ENCODE assay signal across 8 cellular contexts in the genomic region with DNA sequence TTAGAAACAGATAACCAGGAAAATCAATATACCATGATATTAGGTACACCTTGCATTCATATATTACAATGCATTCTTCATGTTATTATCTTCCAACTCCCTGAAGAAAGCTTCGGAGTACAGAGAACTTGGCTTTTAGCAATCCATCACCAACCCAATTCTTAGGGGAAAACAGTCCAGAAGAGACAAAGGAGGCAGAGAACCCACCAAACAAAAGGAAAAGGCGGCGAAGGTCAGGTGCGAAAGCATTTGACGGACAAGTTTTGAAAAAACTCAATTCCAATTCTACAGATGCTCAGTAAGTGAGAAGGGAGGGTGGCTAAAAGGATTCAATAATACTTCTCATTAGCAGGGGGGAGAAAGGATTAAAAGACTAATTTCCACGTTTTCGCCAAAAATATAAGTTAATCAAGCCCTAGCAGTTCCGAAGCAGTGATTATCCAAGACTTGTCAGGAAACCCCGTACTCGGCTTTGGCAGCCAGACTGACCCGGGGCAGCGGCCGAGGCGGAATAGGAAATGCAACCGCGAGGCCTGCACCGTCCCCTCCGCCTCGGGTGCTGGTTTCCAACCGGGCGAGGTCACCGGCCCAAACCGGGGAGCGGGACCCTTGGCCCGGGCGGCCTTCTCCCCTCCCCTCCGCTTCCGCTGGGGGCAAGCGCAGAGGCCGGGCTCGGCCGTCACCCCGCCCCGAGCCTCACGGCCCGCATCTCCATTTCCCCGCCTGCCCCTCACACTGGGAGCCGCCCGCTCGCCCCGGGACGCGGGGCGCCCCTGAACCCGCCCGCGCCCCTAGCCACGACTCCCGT. TPM values are rescaled to one million over a fixed set of nuclear protein-coding genes. Genes with fewer than 3 reads are reported as not detected.
DNase-seq lines count a peak whose midpoint lies in the region; ATAC-seq, FAIRE-seq and TF ChIP-seq lines count a peak whose summit lies in the region.

No MANE protein-coding gene starts in this region.

- H3K27ac ChIP-seq in esophagus squamous epithelium, result peak overlapping the region; percentile 96 to 100 (median 98)

- ATAC-seq in naive thymus-derived CD8-positive, alpha-beta T cell, result peak; percentile 11 to 29

- peak overlapping the region; percentile 69 for H3K27ac Mint-ChIP-seq in HFFc6
- H3K27ac Mint-ChIP-seq in naive thymus-derived CD8-positive, alpha-beta T cell, result peak overlapping the region; percentile 86 to 96 (median 92)

- intact Hi-C loops in esophagus squamous epithelium (cut with DNase I), result no loop called here

- POLR2A ChIA-PET in naive thymus-derived CD8-positive, alpha-beta T cell (lab: Charles Lee), result interaction anchor here (0.6 to 3.4 kb wide), 9 partner anchors 14 to 365 kb away, joined by 3 to 20 read pairs (median 3); partner anchors contain the start of genes ANKRD16 and FBH1

- peak overlapping the region; percentile 87 to 97 (median 96) for H3K4me3 ChIP-seq in esophagus squamous epithelium

- peaks cover 0 to 7% (median 0%) of the 10 kb centered on the region in 3 donors for H3K36me3 ChIP-seq in esophagus squamous epithelium

- H3K9me3 ChIP-seq in esophagus squamous epithelium, result no peaks in the 10 kb centered on the region

- TF ChIP-seq POLR2A in GM12891 (IDR thresholded peaks at IDR 0.05; ENCODE audit: low read depth, low read length), result no peak
- no peak for TF ChIP-seq POLR2A in esophagus squamous epithelium (IDR thresholded peaks at IDR 0.05)

- H3K27me3 ChIP-seq in esophagus squamous epithelium, result no peaks in the 10 kb centered on the region

- FAIRE-seq in GM12891 (lab: Jason Lieb, UNC), result no peak

- no peaks in the 10 kb centered on the region; the same call in 1 of the 2 replicates for H3K27me3 Mint-ChIP-seq in HFFc6 (ENCODE audit: insufficient read depth)
- no peaks in the 10 kb centered on the region for H3K27me3 Mint-ChIP-seq in naive thymus-derived CD8-positive, alpha-beta T cell

- H3K4me1 Mint-ChIP-seq in HFFc6 (ENCODE audit: low read depth), result peaks cover 43% of the 10 kb centered on the region
- H3K4me1 Mint-ChIP-seq in naive thymus-derived CD8-positive, alpha-beta T cell, result peaks cover 17 to 79% (median 69%) of the 10 kb centered on the region in 4 donors

- peak overlapping the region; percentile 92 for H3K4me3 Mint-ChIP-seq in HFFc6
- H3K4me3 Mint-ChIP-seq in naive thymus-derived CD8-positive, alpha-beta T cell, result peak overlapping the region; percentile 85 to 98 (median 94)

- peaks cover 23% of the 10 kb centered on the region for H3K36me3 Mint-ChIP-seq in HFFc6 (ENCODE audit: low read depth)
- H3K36me3 Mint-ChIP-seq in naive thymus-derived CD8-positive, alpha-beta T cell, result peaks cover 0 to 11% (median 0%) of the 10 kb centered on the region in 3 donors

- DNase-seq in GM12891 (ENCODE audit: insufficient read length, low spot score), result no peak
- no peak for DNase-seq in HFFc6
- peak; percentile 29 for DNase-seq in NCI-H2171 (lab: John Stamatoyannopoulos, UW)
- peak; percentile 66 to 71 for DNase-seq in activated T-cell treated with anti-CD3 and anti-CD28 coated beads, Interleukin-2, amount 50 U/mL, for 48 hours
- DNase-seq in esophagus squamous epithelium (lab: John Stamatoyannopoulos, UW), result no peak
- DNase-seq in naive thymus-derived CD8-positive, alpha-beta T cell, result peak in 5 of 10 donors; percentile 6 to 34 (median 30)
- DNase-seq in superior temporal gyrus (ENCODE audit: extremely low spot score), result peak; percentile 43
- no peak for DNase-seq in SKM-1 (lab: John Stamatoyannopoulos, UW; ENCODE audit: unreplicated experiment)

- H3K4me1 ChIP-seq in esophagus squamous epithelium, result peaks cover 9 to 60% (median 27%) of the 10 kb centered on the region in 3 donors

- no peaks in the 10 kb centered on the region for H3K9me3 Mint-ChIP-seq in HFFc6
- no peaks in the 10 kb centered on the region for H3K9me3 Mint-ChIP-seq in naive thymus-derived CD8-positive, alpha-beta T cell

- no peak; the same call in 1 of the 2 replicates for TF ChIP-seq CTCF in HFFc6 (IDR thresholded peaks at IDR 0.05)
- TF ChIP-seq CTCF in esophagus squamous epithelium (IDR thresholded peaks at IDR 0.05), result no peak

- WGBS in esophagus squamous epithelium, 2 donors, result 0 to 1% methylated on average over 16 to 20 of the region's 49 CpGs

TF ChIP-seq in GM12891, 5 proteins besides CTCF, POLR2A, EP300 and RAD21:
- TF ChIP-seq TAF1 (IDR thresholded peaks at IDR 0.05; ENCODE audit: low read depth, low read length) (no peak), POLR2AphosphoS5 (IDR thresholded peaks at IDR 0.05; ENCODE audit: low read depth, low read length) (no peak), POU2F2 (IDR thresholded peaks at IDR 0.05; ENCODE audit: low read depth, low read length) (peak; percentile 22; the same call in 1 of the 2 replicates), PAX5 (IDR thresholded peaks at IDR 0.05; ENCODE audit: insufficient read depth, low read length, severe bottlenecking) (no peak), SPI1 (IDR thresholded peaks at IDR 0.05; ENCODE audit: low read depth, low read length) (no peak)
TF ChIP-seq in GM12891: peak in this region for 1.

RNA-seq across cellular contexts. Expression of gene GDI2, which starts 0.7 kb away (rescaled TPM):
- 187 TPM for polyA plus RNA-seq in GM12891 (2012; ENCODE audit: low read depth, missing spikeins)
- total RNA-seq in HFFc6 (2021; fragmentation: NEBNext Ultra II Directional; extraction: Animal tissue kit (Norgen Biotek cat#: 25700)), result 100 to 1,000 TPM; 248 to 267 (median 259) TPM
- 100 to 1,000 TPM; 153 to 299 (median 257) TPM for total RNA-seq in esophagus squamous epithelium
- total RNA-seq in naive thymus-derived CD8-positive, alpha-beta T cell, result 100 to 1,000 TPM; 122 to 130 TPM
- 100 to 1,000 TPM; 145 to 171 (median 157) TPM for polyA plus RNA-seq in naive thymus-derived CD8-positive, alpha-beta T cell

Comparison
In these comparisons a context has a peak if more than half of its experiments do, and no peak if none do; other contexts are left out.
1. DNase-seq: peak in NCI-H2171 (single experiment), activated T-cell treated with anti-CD3 and anti-CD28 coated beads, Interleukin-2, amount 50 U/mL, for 48 hours (2 of 2) and superior temporal gyrus (single experiment); none in GM12891 (single experiment), HFFc6 (single experiment), esophagus squamous epithelium (single experiment) and SKM-1 (single experiment).